In the genomic region with DNA sequence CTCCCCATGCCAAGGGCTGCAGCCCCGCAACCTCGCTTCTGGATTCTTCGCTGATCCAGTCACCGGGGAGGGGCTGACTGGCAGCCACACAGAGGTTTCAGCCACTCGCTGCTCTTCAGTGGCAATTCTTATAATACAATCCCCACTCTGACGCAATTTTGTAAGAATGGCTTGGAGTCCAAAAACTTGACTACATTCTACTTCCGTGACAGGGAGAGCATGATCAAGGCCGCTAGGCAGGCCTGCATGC, we compare ENCODE assay signal across 7 cellular contexts. TPM values are rescaled to one million over a fixed set of nuclear protein-coding genes. Genes with fewer than 3 reads are reported as not detected.
A peak's percentile ranks its signal among the peaks of the same experiment; 100 is the strongest.
DNase-seq lines count a peak whose midpoint lies in the region; ATAC-seq, FAIRE-seq and TF ChIP-seq lines count a peak whose summit lies in the region.

No MANE protein-coding gene starts in this region.

- H3K36me3 ChIP-seq in HUES6 (ENCODE audit: control insufficient read depth, insufficient read depth, low read length) (peaks cover 21% of the 10 kb centered on the region), astrocyte (ENCODE audit: insufficient read depth, low read length) (no peaks in the 10 kb centered on the region), testis (ENCODE audit: low read depth, missing control alignments) (no peaks in the 10 kb centered on the region)

- H3K4me1 Mint-ChIP-seq in astrocyte (ENCODE audit: low read depth, unreplicated experiment), result peaks cover 23% of the 10 kb centered on the region

- peaks cover 12% of the 10 kb centered on the region for H3K79me2 ChIP-seq in astrocyte (ENCODE audit: insufficient read depth, low read length)

- peaks cover 11% of the 10 kb centered on the region for H3K36me3 Mint-ChIP-seq in astrocyte (ENCODE audit: low read depth, unreplicated experiment)

- TF ChIP-seq CTCF in astrocyte (IDR thresholded peaks at IDR 0.05; ENCODE audit: insufficient read depth, low read depth, low read length) (no peak), testis (IDR thresholded peaks at IDR 0.05) (no peak)

- intact Hi-C loops in testis (cut with DNase I; ENCODE audit: low total_unique reads), result loop anchor here (10.0 kb wide), 1 partner anchor 163 kb away; no protein-coding TSS in a partner anchor

- 0 to 10% methylated on average over 2 to 8 of the region's 8 CpGs for WGBS in testis, 2 donors

- H2AFZ ChIP-seq in astrocyte (ENCODE audit: low read depth, low read length), result peak overlapping the region; percentile 69

- peak overlapping the region; percentile 94 for H3K27ac Mint-ChIP-seq in astrocyte (ENCODE audit: unreplicated experiment)

- peak overlapping the region; percentile 81 for H3K4me2 ChIP-seq in astrocyte (ENCODE audit: low read length)

- no peaks in the 10 kb centered on the region for H3K27me3 ChIP-seq in HUES6 (ENCODE audit: control insufficient read depth, insufficient read depth, low read length)
- no peaks in the 10 kb centered on the region for H3K27me3 ChIP-seq in astrocyte (ENCODE audit: insufficient read depth, low read length)
- H3K27me3 ChIP-seq in testis, result no peaks in the 10 kb centered on the region

- peaks cover 17% of the 10 kb centered on the region for H3K4me1 ChIP-seq in HUES6 (ENCODE audit: control insufficient read depth, insufficient read depth, low read length)
- H3K4me1 ChIP-seq in astrocyte (ENCODE audit: insufficient read depth, low read length), result peaks cover 31% of the 10 kb centered on the region
- peaks cover 21% of the 10 kb centered on the region for H3K4me1 ChIP-seq in testis

- peak overlapping the region; percentile 86 for H3K4me3 ChIP-seq in HUES6 (ENCODE audit: low read depth, low read length)
- peak overlapping the region; percentile 49 for H3K4me3 ChIP-seq in astrocyte (ENCODE audit: insufficient read depth, low read depth, low read length)
- peak overlapping the region; percentile 64 to 69 for H3K4me3 ChIP-seq in testis

- H3K4me3 Mint-ChIP-seq in astrocyte (ENCODE audit: unreplicated experiment), result peak overlapping the region; percentile 85

- DNase-seq in astrocyte (ENCODE audit: low read depth) (peak; percentile 84), left lobe of liver (ENCODE audit: low spot score) (no peak), testis (no peak), A172 (ENCODE audit: low spot score) (no peak), superior temporal gyrus (ENCODE audit: extremely low spot score) (no peak)
- no peak for DNase-seq in effector CD4-positive, alpha-beta T cell

- ATAC-seq in left lobe of liver, result peak; percentile 5

- H3K9me3 Mint-ChIP-seq in astrocyte (ENCODE audit: unreplicated experiment), result peaks cover 4% of the 10 kb centered on the region

- H3K27ac ChIP-seq in HUES6 (ENCODE audit: low read depth, low read length) (no peak overlapping the region), astrocyte (ENCODE audit: low read depth, low read length) (peak overlapping the region; percentile 79), testis (peak overlapping the region; percentile 89 to 95)

- no peak for FAIRE-seq in astrocyte (lab: Jason Lieb, UNC)

- H3K9me3 ChIP-seq in HUES6 (ENCODE audit: control insufficient read depth, insufficient read depth, low read depth, low read length) (no peaks in the 10 kb centered on the region), astrocyte (ENCODE audit: insufficient read depth, low read depth, low read length) (no peaks in the 10 kb centered on the region), testis (no peaks in the 10 kb centered on the region)

- no peaks in the 10 kb centered on the region for H4K20me1 ChIP-seq in astrocyte (ENCODE audit: insufficient read depth, low read length)

- H3K9ac ChIP-seq in HUES6 (ENCODE audit: low read length), result peak overlapping the region; percentile 94
- H3K9ac ChIP-seq in astrocyte (ENCODE audit: low read length), result peak overlapping the region; percentile 81

- H3K27me3 Mint-ChIP-seq in astrocyte (ENCODE audit: low read depth, unreplicated experiment), result no peaks in the 10 kb centered on the region

- TF ChIP-seq POLR2A in testis (IDR thresholded peaks at IDR 0.05), result no peak

RNA-seq across cellular contexts. Expression of a gene that starts 14.9 kb away (rescaled TPM):
- total RNA-seq in astrocyte, result 24.2 and 27.9 TPM in 2 replicates
- total RNA-seq in left lobe of liver, result 8.4 TPM
- 10 to 100 TPM; 22.4 to 22.7 TPM for total RNA-seq in testis
- polyA plus RNA-seq in testis (ENCODE audit: insufficient read depth, low read depth, low replicate concordance), result 17.4 TPM
- total RNA-seq in A172 (2014; rRNA removed; shearing (Covaris generic)), result 37.6 and 43.3 TPM in 2 replicates

RNA-seq across cellular contexts. Expression of a gene that starts 44.8 kb away (rescaled TPM):
- total RNA-seq in astrocyte (27.5 and 37.3 TPM in 2 replicates), left lobe of liver (24.0 TPM), testis (10 to 100 TPM; 65.5 to 70.5 TPM)
- 19.1 TPM for polyA plus RNA-seq in testis (ENCODE audit: insufficient read depth, low read depth, low replicate concordance)
- total RNA-seq in A172 (2014; rRNA removed; shearing (Covaris generic)), result 18.8 and 20.5 TPM in 2 replicates
